Comparison of ENCODE assay signal across 1 cellular context in the genomic region with DNA sequence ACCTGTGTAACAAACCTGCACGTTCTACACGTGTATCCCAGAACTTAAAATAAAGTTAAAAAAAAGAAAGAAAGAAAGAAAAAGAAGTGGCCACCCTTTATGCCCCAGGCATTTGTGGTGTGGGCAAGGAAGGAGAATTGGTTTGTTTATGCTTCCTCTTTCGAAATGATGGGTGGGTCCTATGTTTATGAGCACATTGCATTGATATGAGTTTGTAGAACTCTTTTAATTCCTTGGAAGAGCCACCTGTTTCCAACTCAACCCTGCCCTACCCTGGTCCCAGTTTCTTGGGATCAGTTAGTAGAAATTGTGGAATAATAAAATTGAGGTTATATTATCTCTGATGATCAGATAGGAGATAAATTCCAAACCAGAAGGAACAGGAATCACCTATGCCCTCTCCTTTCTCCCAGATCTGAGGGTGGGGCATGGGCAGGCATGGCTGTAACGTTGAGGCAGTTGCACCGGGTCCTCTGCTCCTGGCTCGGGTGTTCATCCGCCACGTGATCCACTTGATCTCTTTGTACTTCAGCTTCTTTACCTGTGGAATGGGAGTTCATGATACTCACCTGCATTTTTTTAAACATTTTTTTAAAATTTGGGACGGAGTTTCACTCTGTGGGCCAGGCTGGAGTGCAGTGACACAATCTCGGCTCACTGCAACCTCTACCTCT.
TF ChIP-seq lines count a peak whose summit lies in the region.

No MANE protein-coding gene starts in this region.

TF ChIP-seq in GM12878, 131 proteins besides CTCF, POLR2A, EP300 and RAD21:
- TF ChIP-seq SREBF2 (IDR thresholded peaks at IDR 0.05; ENCODE audit: low read length) (no peak), BACH1 (IDR thresholded peaks at IDR 0.05; ENCODE audit: borderline replicate concordance) (no peak), EED (IDR thresholded peaks at IDR 0.05; ENCODE audit: low read depth) (0 out of 2 replicates have a peak, but pooled peaks have one; percentile 37), RUNX3 (IDR thresholded peaks at IDR 0.05; ENCODE audit: low read length) (peak; percentile 43), SMARCA5 (IDR thresholded peaks at IDR 0.05) (no peak), RCOR1 (conservative IDR thresholded peaks at IDR 0.05; ENCODE audit: low read depth, low read length) (no peak), JUNB (IDR thresholded peaks at IDR 0.05) (peak; percentile 51; the same call in 1 of the 2 replicates), MTA2 (IDR thresholded peaks at IDR 0.05; ENCODE audit: low read depth) (peak; percentile 37; the same call in 1 of the 2 replicates), IKZF2 (IDR thresholded peaks at IDR 0.05) (peak; percentile 44 to 57; a peak in 2 of 4 replicates)
- TF ChIP-seq, protein P1, sequence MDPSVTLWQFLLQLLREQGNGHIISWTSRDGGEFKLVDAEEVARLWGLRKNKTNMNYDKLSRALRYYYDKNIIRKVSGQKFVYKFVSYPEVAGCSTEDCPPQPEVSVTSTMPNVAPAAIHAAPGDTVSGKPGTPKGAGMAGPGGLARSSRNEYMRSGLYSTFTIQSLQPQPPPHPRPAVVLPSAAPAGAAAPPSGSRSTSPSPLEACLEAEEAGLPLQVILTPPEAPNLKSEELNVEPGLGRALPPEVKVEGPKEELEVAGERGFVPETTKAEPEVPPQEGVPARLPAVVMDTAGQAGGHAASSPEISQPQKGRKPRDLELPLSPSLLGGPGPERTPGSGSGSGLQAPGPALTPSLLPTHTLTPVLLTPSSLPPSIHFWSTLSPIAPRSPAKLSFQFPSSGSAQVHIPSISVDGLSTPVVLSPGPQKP (IDR thresholded peaks at IDR 0.05; ENCODE audit: low read depth, low read length), result no peak
